ENCODE assay signal across 7 cellular contexts in genomic region chr12:39883411-39883810, GRCh38.
"Had no signal": no experiment of that assay in that cellular context is flagged by ENCODE, and none has a peak within 500 bp of the region (broad histone marks: within the 10 kb centered on the region; RNA-seq: fewer than 3 reads in every experiment).

No MANE protein-coding gene starts in this region.

- H3K4me3 ChIP-seq: GM23338 had no signal

- FAIRE-seq: H1, H54, HTR-8/SVneo had no signal

- DNase-seq: H9, HCEC 1CT, IMR-90 had no signal
